Comparison of ENCODE assay signal across 21 cellular contexts in the genomic region with DNA sequence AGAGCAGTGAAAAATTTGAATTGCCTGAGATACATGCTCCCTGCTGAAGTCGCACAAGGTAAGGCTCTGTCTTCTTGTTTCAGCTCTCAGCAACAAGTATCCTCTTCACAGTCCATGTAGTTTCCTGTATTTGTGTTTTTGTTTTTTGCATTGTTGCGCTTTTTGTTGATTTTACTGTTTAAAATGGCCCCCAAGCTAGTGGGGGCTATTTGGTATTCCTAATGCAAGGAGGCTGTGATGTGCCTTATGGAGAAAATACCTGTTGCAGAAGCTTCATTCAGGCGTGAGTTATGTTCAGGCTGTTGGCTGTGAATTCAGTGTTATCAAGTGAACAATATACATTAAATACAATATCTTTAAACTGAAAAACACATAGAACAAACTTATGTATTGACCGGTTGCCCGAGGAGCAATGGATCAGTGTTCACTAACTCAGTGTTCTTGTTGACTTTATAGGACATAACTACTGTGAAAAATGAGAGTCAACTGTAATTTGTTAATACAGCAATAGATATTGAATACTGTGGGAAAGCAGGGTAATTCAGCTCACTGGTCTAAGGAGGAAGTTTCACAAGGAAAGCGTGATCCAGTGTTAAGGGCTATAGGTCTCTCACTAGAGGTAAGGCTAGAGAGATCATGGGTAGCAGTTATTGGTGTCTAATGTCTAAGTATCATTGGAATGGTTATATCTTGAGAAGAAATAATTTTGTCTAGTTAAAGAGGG.
"Had no signal": no experiment of that assay in that cellular context is flagged by ENCODE, and none has a peak within 500 bp of the region (broad histone marks: within the 10 kb centered on the region; RNA-seq: fewer than 3 reads in every experiment).

No MANE protein-coding gene starts in this region.

- H3K27ac ChIP-seq: colonic mucosa, ovary, vagina had no signal

- H3K4me1 Mint-ChIP-seq: activated CD4-positive, alpha-beta T cell treated with anti-CD3 and anti-CD28 coated beads, Interleukin-2, amount 10 ng/mL, durations not matched to agents 24 days and 14 days; nephron had no signal

- ATAC-seq: activated CD8-positive, alpha-beta T cell treated with anti-CD3 and anti-CD28 coated beads, Interleukin-2, amount 10 ng/mL, durations not matched to agents 7 days and 5 days; activated naive CD4-positive, alpha-beta T cell treated with anti-CD3 and anti-CD28 coated beads, Interleukin-2, amount 50 U/mL, for 72 hours; activated T-cell treated with anti-CD3 and anti-CD28 coated beads, Interleukin-2, amount 50 U/mL, for 72 hours had no signal

- H3K27me3 Mint-ChIP-seq: activated B cell treated with CpG ODN at 0.5 μM for 24 hours had no signal

- H3K9me3 ChIP-seq: colonic mucosa, heart right ventricle, ovary, tibial nerve, vagina had no signal

- H3K27me3 ChIP-seq: colonic mucosa, heart right ventricle, ovary, tibial nerve, vagina had no signal

- H3K4me3 ChIP-seq: colonic mucosa, heart right ventricle, ovary, tibial nerve, vagina had no signal

- H3K9me3 Mint-ChIP-seq: activated B cell treated with CpG ODN at 0.5 μM for 24 hours; activated CD4-positive, alpha-beta T cell treated with anti-CD3 and anti-CD28 coated beads, Interleukin-2, amount 10 ng/mL, durations not matched to agents 24 days and 14 days; activated naive CD4-positive, alpha-beta T cell treated with anti-CD3 and anti-CD28 coated beads, Interleukin-2, amount 50 U/mL, for 72 hours; activated T-cell treated with anti-CD3 and anti-CD28 coated beads, Interleukin-2, amount 50 U/mL, for 72 hours; memory B cell; nephron had no signal

- H3K36me3 Mint-ChIP-seq: activated naive CD4-positive, alpha-beta T cell treated with anti-CD3 and anti-CD28 coated beads, Interleukin-2, amount 50 U/mL, for 72 hours; memory B cell had no signal

- H3K4me1 ChIP-seq: colonic mucosa, vagina had no signal

- H3K4me3 Mint-ChIP-seq: activated B cell treated with CpG ODN at 0.5 μM for 24 hours; activated CD4-positive, alpha-beta T cell treated with anti-CD3 and anti-CD28 coated beads, Interleukin-2, amount 10 ng/mL, durations not matched to agents 24 days and 14 days; activated CD8-positive, alpha-beta T cell treated with anti-CD3 and anti-CD28 coated beads, Interleukin-2, amount 10 ng/mL, durations not matched to agents 7 days and 5 days; activated T-cell treated with anti-CD3 and anti-CD28 coated beads, Interleukin-2, amount 50 U/mL, for 72 hours; memory B cell; nephron had no signal

- DNase-seq: activated B cell treated with CpG ODN at 0.5 μM for 24 hours; activated CD4-positive, alpha-beta T cell treated with anti-CD3 and anti-CD28 coated beads, Interleukin-2, amount 10 ng/mL, durations not matched to agents 24 days and 14 days; activated CD8-positive, alpha-beta memory T cell treated with anti-CD3 and anti-CD28 coated beads, Interleukin-2, amount 50 U/mL, for 4 hours; activated CD8-positive, alpha-beta T cell treated with anti-CD3 and anti-CD28 coated beads, Interleukin-2, amount 10 ng/mL, durations not matched to agents 7 days and 5 days; activated gamma-delta T cell; activated T-cell treated with anti-CD3 and anti-CD28 coated beads, Interleukin-2, amount 50 U/mL, for 72 hours; central memory CD4-positive, alpha-beta T cell; colonic mucosa; effector CD4-positive, alpha-beta T cell; foreskin melanocyte; stimulated activated CD4-positive, alpha-beta T cell treated with anti-CD3 and anti-CD28 coated beads, Interleukin-4, amount 100 ng/mL, for 4 hours; stimulated activated CD8-positive, alpha-beta memory T cell treated with anti-CD3 and anti-CD28 coated beads, Interleukin-4, amount 100 ng/mL, for 48 hours; stimulated activated naive CD4-positive, alpha-beta T cell treated with Interleukin-2 at 50 U/mL for 16 hours; T-helper 2 cell had no signal

- H3K27ac Mint-ChIP-seq: activated B cell treated with CpG ODN at 0.5 μM for 24 hours; activated CD4-positive, alpha-beta T cell treated with anti-CD3 and anti-CD28 coated beads, Interleukin-2, amount 10 ng/mL, durations not matched to agents 24 days and 14 days; activated CD8-positive, alpha-beta T cell treated with anti-CD3 and anti-CD28 coated beads, Interleukin-2, amount 10 ng/mL, durations not matched to agents 7 days and 5 days; activated T-cell treated with anti-CD3 and anti-CD28 coated beads, Interleukin-2, amount 50 U/mL, for 72 hours; memory B cell; nephron had no signal

- H3K36me3 ChIP-seq: colonic mucosa, heart right ventricle, ovary, tibial nerve, vagina had no signal
